11 cellular contexts compared by ENCODE assay signal in genomic region chr2:167783266-167784070, GRCh38.
DNase-seq lines count a peak whose midpoint lies in the region; ATAC-seq and TF ChIP-seq lines count a peak whose summit lies in the region.
"Had no signal": no experiment of that assay in that cellular context is flagged by ENCODE, and none has a peak within 500 bp of the region (broad histone marks: within the 10 kb centered on the region; RNA-seq: fewer than 3 reads in every experiment).

No MANE protein-coding gene starts in this region.

- H3K36me3 Mint-ChIP-seq in natural killer cell treated with Interleukin-12 subunit alpha and Interleukin-12 subunit beta and Interleukin-15 and Interleukin-18, amount 100 ng/mL, for 72 hours = no peaks in the 10 kb centered on the region
- H3K36me3 Mint-ChIP-seq: activated CD4-positive, alpha-beta memory T cell treated with anti-CD3 and anti-CD28 coated beads for 36 hours had no signal

- H3K27me3 Mint-ChIP-seq in natural killer cell treated with Interleukin-12 subunit alpha and Interleukin-12 subunit beta and Interleukin-15 and Interleukin-18, amount 100 ng/mL, for 72 hours = peaks cover 5 to 25% of the 10 kb centered on the region in 2 donors

- no peak overlapping the region for H3K4me3 Mint-ChIP-seq in natural killer cell treated with Interleukin-12 subunit alpha and Interleukin-12 subunit beta and Interleukin-15 and Interleukin-18, amount 100 ng/mL, for 72 hours
- H3K4me3 Mint-ChIP-seq: activated CD4-positive, alpha-beta memory T cell treated with anti-CD3 and anti-CD28 coated beads for 36 hours had no signal

- no peaks in the 10 kb centered on the region for H3K36me3 ChIP-seq in gastrocnemius medialis

- H3K4me1 Mint-ChIP-seq in natural killer cell treated with Interleukin-12 subunit alpha and Interleukin-12 subunit beta and Interleukin-15 and Interleukin-18, amount 100 ng/mL, for 72 hours (ENCODE audit: low read depth in 2 of 2) = no peaks in the 10 kb centered on the region

- H3K27me3 ChIP-seq in gastrocnemius medialis = no peaks in the 10 kb centered on the region

- in situ Hi-C loops in gastrocnemius medialis (cut with MboI; ENCODE audit: low sequenced_read_pairs in 4 of 4) = no loop called here

- DNase-seq in NCI-H146 (lab: John Stamatoyannopoulos, UW) (peak; percentile 44), NCI-H146 treated with DMSO at 0.1 percent for 48 hours (lab: John Stamatoyannopoulos, UW; ENCODE audit: unreplicated experiment) (no peak), amniotic epithelial cell (ENCODE audit: low read depth) (peak; percentile 6), iris pigment epithelial cell (ENCODE audit: low read depth) (peak; percentile 28), gastrocnemius medialis (peak in 1 of 2 donors; percentile 31), posterior vena cava (ENCODE audit: low spot score) (no peak)
- no peak for DNase-seq in natural killer cell treated with Interleukin-12 subunit alpha and Interleukin-12 subunit beta and Interleukin-15 and Interleukin-18, amount 100 ng/mL, for 72 hours (ENCODE audit: low spot score)
- DNase-seq: 8988T; activated CD4-positive, alpha-beta memory T cell treated with anti-CD3 and anti-CD28 coated beads for 36 hours; NCI-H510A treated with DMSO at 0.1 percent for 48 hours had no signal

- peaks cover 25 to 66% of the 10 kb centered on the region in 2 donors for H3K4me1 ChIP-seq in gastrocnemius medialis

- no peaks in the 10 kb centered on the region for H3K9me3 ChIP-seq in gastrocnemius medialis

- H3K9me3 Mint-ChIP-seq in natural killer cell treated with Interleukin-12 subunit alpha and Interleukin-12 subunit beta and Interleukin-15 and Interleukin-18, amount 100 ng/mL, for 72 hours = no peaks in the 10 kb centered on the region
- H3K9me3 Mint-ChIP-seq: activated CD4-positive, alpha-beta memory T cell treated with anti-CD3 and anti-CD28 coated beads for 36 hours had no signal

- intact Hi-C loops in gastrocnemius medialis (cut with DNase I; ENCODE audit: low total_unique reads) = no loop called here
- intact Hi-C loops in posterior vena cava (cut with DNase I) = no loop called here

- H3K27ac Mint-ChIP-seq in natural killer cell treated with Interleukin-12 subunit alpha and Interleukin-12 subunit beta and Interleukin-15 and Interleukin-18, amount 100 ng/mL, for 72 hours = no peak overlapping the region
- H3K27ac Mint-ChIP-seq: activated CD4-positive, alpha-beta memory T cell treated with anti-CD3 and anti-CD28 coated beads for 36 hours had no signal

- TF ChIP-seq POLR2A in gastrocnemius medialis (IDR thresholded peaks at IDR 0.05) = no peak
- no peak for TF ChIP-seq POLR2A in GM18505 (IDR thresholded peaks at IDR 0.05; ENCODE audit: borderline replicate concordance, extremely low read depth, insufficient read depth, insufficient read length)

- peak overlapping the region in 1 of 4 donors; percentile 24 for H3K4me3 ChIP-seq in gastrocnemius medialis

- no peak for TF ChIP-seq CTCF in gastrocnemius medialis (IDR thresholded peaks at IDR 0.05 in 4 of 5, conservative IDR thresholded peaks at IDR 0.05 in 1 of 5)

- peak overlapping the region in 3 of 4 donors; percentile 42 to 72 (median 72) for H3K27ac ChIP-seq in gastrocnemius medialis

- ATAC-seq in gastrocnemius medialis = peak; percentile 85 to 86
- ATAC-seq in natural killer cell treated with Interleukin-12 subunit alpha and Interleukin-12 subunit beta and Interleukin-15 and Interleukin-18, amount 100 ng/mL, for 72 hours = no peak
- ATAC-seq in GM18505 (IDR thresholded peaks at IDR 0.05; ENCODE audit: unreplicated experiment) = no peak

Comparison
In these comparisons a context has a peak if more than half of its experiments do, and no peak if none do; other contexts are left out.
1. DNase-seq: peak in NCI-H146 (single experiment), amniotic epithelial cell (single experiment) and iris pigment epithelial cell (single experiment); none in NCI-H146 treated with DMSO at 0.1 percent for 48 hours (single experiment), posterior vena cava (single experiment) and natural killer cell treated with Interleukin-12 subunit alpha and Interleukin-12 subunit beta and Interleukin-15 and Interleukin-18, amount 100 ng/mL, for 72 hours (single experiment).
2. ATAC-seq: peak in gastrocnemius medialis (2 of 2); none in natural killer cell treated with Interleukin-12 subunit alpha and Interleukin-12 subunit beta and Interleukin-15 and Interleukin-18, amount 100 ng/mL, for 72 hours (0 of 2) and GM18505 (single experiment).